ENCODE assay signal across 27 cellular contexts in the genomic region with DNA sequence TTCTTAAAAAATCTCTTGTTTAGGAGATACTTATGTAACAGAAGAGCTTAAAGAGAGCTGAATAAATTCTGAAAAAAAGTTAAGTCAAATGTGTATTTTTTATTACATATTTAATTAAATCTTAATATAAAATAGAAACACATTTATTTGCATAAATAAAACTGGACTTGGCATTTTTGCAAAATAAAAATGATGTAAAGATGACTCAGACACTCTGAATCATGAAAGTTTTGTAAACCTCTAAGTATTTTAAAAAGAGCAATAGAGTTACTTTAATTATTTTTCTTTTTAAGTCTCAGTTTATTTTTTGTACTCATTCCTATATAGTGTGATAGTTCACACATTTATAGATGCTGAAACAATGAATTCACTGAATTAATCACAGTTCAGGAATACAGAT.
A peak's percentile ranks its signal among the peaks of the same experiment; 100 is the strongest.
DNase-seq lines count a peak whose midpoint lies in the region; ATAC-seq, FAIRE-seq and TF ChIP-seq lines count a peak whose summit lies in the region.
"Had no signal": no experiment of that assay in that cellular context is flagged by ENCODE, and none has a peak within 500 bp of the region (broad histone marks: within the 10 kb centered on the region; RNA-seq: fewer than 3 reads in every experiment).

No MANE protein-coding gene starts in this region.

- no peaks in the 10 kb centered on the region for H3K36me3 ChIP-seq in SK-N-SH (replicated peaks in 1 of 2; ENCODE audit: control insufficient read depth in 1 of 2, insufficient read depth in 2 of 2, low read length in 1 of 2)
- H3K36me3 ChIP-seq: left lung, thoracic aorta had no signal

- H3K27ac ChIP-seq in SK-N-SH (ENCODE audit: low read depth in 2 of 2, low read length in 1 of 2), result no peak overlapping the region
- H3K27ac ChIP-seq: 22Rv1, dorsolateral prefrontal cortex, epithelial cell of prostate, left lung, thoracic aorta had no signal

- ATAC-seq in SK-N-SH treated with all-trans-retinoic acid at 6 μM for 48 hours (no peak), GM18520 (IDR thresholded peaks at IDR 0.05; ENCODE audit: unreplicated experiment) (no peak)
- ATAC-seq: activated naive CD8-positive, alpha-beta T cell treated with anti-CD3 and anti-CD28 coated beads, Interleukin-2, amount 50 U/mL, for 24 hours; left lung; mucosa of descending colon; stimulated activated naive B cell treated with anti-CD40 and anti-IgM and Interleukin-4, amounts not matched to agents 10 μg/mL and 1 μg/mL and 100 μg/mL, for 72 hours had no signal

- H3K9ac ChIP-seq in SK-N-SH, result no peak overlapping the region

- CTCF ChIA-PET in SK-N-SH (lab: Yijun Ruan, JAX), result no interaction called here

- no peak for TF ChIP-seq EP300 in SK-N-SH (IDR thresholded peaks at IDR 0.05; ENCODE audit: borderline replicate concordance in 1 of 2, low read depth in 1 of 2, low read length in 1 of 2)

- H3K9me2 ChIP-seq in SK-N-SH, result no peaks in the 10 kb centered on the region

- POLR2A ChIA-PET in SK-N-SH (lab: Yijun Ruan, JAX), result no interaction called here

- H3K4me2 ChIP-seq in SK-N-SH, result no peak overlapping the region

- H3K27me3 ChIP-seq in SK-N-SH (ENCODE audit: insufficient read depth), result no peaks in the 10 kb centered on the region
- H3K27me3 ChIP-seq: dorsolateral prefrontal cortex, left lung had no signal

- H3K4me3 ChIP-seq in SK-N-SH (ENCODE audit: low read depth in 2 of 2, low read length in 1 of 2) (no peak overlapping the region), cardiac fibroblast (replicated peaks in 1 of 2; ENCODE audit: low read depth in 2 of 2, low read length in 2 of 2) (no peak overlapping the region)
- H3K4me3 ChIP-seq: dorsolateral prefrontal cortex, left lung, mucosa of descending colon, thoracic aorta had no signal

- H3K4me1 ChIP-seq in SK-N-SH (ENCODE audit: control insufficient read depth in 1 of 2, insufficient read depth in 2 of 2, low read depth in 1 of 2, low read length in 1 of 2), result peaks cover 0 to 3% of the 10 kb centered on the region in 2 experiments; a peak in 1 of 4 replicates
- H3K4me1 ChIP-seq: left lung had no signal

- H3F3A ChIP-seq in SK-N-SH (replicated peaks; ENCODE audit: insufficient read depth), result no peaks in the 10 kb centered on the region

- no peaks in the 10 kb centered on the region for H3K9me3 ChIP-seq in SK-N-SH
- H3K9me3 ChIP-seq: left lung, mucosa of descending colon, thoracic aorta had no signal

- FAIRE-seq in frontal cortex (lab: Jason Lieb, UNC), result peak; percentile 66

- DNase-seq in SK-N-SH (no peak), cardiac fibroblast (ENCODE audit: low read depth in 2 of 2) (peak; percentile 11 to 46), frontal cortex (ENCODE audit: low spot score in 2 of 2) (no peak), NCI-H446 treated with DMSO at 0.1 percent for 48 hours (lab: John Stamatoyannopoulos, UW) (no peak), NCI-H226 (no peak), DMS53 treated with DMSO at 0.1 percent for 48 hours (lab: John Stamatoyannopoulos, UW; ENCODE audit: unreplicated experiment) (no peak)
- DNase-seq: activated B cell treated with CpG ODN at 0.5 μM for 24 hours; activated CD4-positive, alpha-beta memory T cell treated with anti-CD3 and anti-CD28 coated beads, Interleukin-2, amount 10 ng/mL, durations not matched to agents 7 days and 5 days; activated gamma-delta T cell; activated naive CD8-positive, alpha-beta T cell treated with anti-CD3 and anti-CD28 coated beads, Interleukin-2, amount 50 U/mL, for 24 hours; caudate nucleus; DND-41; dorsolateral prefrontal cortex; left lung; mucosa of descending colon; NCI-H1092; NCI-H2029; NCI-H2227 treated with DMSO at 0.1 percent for 48 hours; nephron progenitor cell; stimulated activated CD4-positive, alpha-beta T cell treated with anti-CD3 and anti-CD28 coated beads, Interleukin-2, amount 100 ng/mL, for 24 hours; stimulated activated naive B cell treated with anti-CD40 and anti-IgM and Interleukin-4, amounts not matched to agents 10 μg/mL and 1 μg/mL and 100 μg/mL, for 72 hours; T1000 had no signal

- no peaks in the 10 kb centered on the region for H3K79me2 ChIP-seq in SK-N-SH (ENCODE audit: insufficient read depth)

- TF ChIP-seq CTCF in SK-N-SH (IDR thresholded peaks at IDR 0.05) (no peak), cardiac fibroblast (IDR thresholded peaks at IDR 0.05; ENCODE audit: low read depth, low read length) (no peak)

- H4K20me1 ChIP-seq in SK-N-SH (ENCODE audit: insufficient read depth), result no peaks in the 10 kb centered on the region

- no peak for TF ChIP-seq RAD21 in SK-N-SH (IDR thresholded peaks at IDR 0.05; ENCODE audit: low read length)

- H2AFZ ChIP-seq in SK-N-SH (ENCODE audit: low read depth), result no peak overlapping the region

TF ChIP-seq in SK-N-SH, 30 proteins besides CTCF, POLR2A, EP300 and RAD21:
- no peak for TF ChIP-seq RCOR1 (IDR thresholded peaks at IDR 0.05; ENCODE audit: low read length)
- peak; percentile 42; the same call in 1 of the 2 replicates for TF ChIP-seq FOSL2 (IDR thresholded peaks at IDR 0.05; ENCODE audit: borderline replicate concordance, low read depth)
TF ChIP-seq in SK-N-SH: peak in this region for 1.

TF ChIP-seq in SK-N-SH treated with all-trans-retinoic acid at 6 μM for 48 hours, 23 proteins besides CTCF, POLR2A, EP300 and RAD21:
- TF ChIP-seq ZC3H10 (CRISPR knock-in tag; IDR thresholded peaks at IDR 0.05) (no peak), ZNF565 (CRISPR knock-in tag; conservative IDR thresholded peaks at IDR 0.05; ENCODE audit: low read depth) (no peak), ESRRG (CRISPR knock-in tag; IDR thresholded peaks at IDR 0.05) (no peak), OSR1 (CRISPR knock-in tag; IDR thresholded peaks at IDR 0.05) (no peak), BACH2 (CRISPR knock-in tag; IDR thresholded peaks at IDR 0.05; ENCODE audit: borderline replicate concordance) (no peak), ZFP3 (CRISPR knock-in tag; IDR thresholded peaks at IDR 0.05) (no peak), ZFP30 (CRISPR knock-in tag; IDR thresholded peaks at IDR 0.05) (no peak)
- TF ChIP-seq, protein P1, sequence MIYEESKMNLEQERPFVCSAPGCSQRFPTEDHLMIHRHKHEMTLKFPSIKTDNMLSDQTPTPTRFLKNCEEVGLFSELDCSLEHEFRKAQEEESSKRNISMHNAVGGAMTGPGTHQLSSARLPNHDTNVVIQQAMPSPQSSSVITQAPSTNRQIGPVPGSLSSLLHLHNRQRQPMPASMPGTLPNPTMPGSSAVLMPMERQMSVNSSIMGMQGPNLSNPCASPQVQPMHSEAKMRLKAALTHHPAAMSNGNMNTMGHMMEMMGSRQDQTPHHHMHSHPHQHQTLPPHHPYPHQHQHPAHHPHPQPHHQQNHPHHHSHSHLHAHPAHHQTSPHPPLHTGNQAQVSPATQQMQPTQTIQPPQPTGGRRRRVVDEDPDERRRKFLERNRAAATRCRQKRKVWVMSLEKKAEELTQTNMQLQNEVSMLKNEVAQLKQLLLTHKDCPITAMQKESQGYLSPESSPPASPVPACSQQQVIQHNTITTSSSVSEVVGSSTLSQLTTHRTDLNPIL (CRISPR knock-in tag; IDR thresholded peaks at IDR 0.05; ENCODE audit: low read depth), result no peak
- TF ChIP-seq, protein P2, sequence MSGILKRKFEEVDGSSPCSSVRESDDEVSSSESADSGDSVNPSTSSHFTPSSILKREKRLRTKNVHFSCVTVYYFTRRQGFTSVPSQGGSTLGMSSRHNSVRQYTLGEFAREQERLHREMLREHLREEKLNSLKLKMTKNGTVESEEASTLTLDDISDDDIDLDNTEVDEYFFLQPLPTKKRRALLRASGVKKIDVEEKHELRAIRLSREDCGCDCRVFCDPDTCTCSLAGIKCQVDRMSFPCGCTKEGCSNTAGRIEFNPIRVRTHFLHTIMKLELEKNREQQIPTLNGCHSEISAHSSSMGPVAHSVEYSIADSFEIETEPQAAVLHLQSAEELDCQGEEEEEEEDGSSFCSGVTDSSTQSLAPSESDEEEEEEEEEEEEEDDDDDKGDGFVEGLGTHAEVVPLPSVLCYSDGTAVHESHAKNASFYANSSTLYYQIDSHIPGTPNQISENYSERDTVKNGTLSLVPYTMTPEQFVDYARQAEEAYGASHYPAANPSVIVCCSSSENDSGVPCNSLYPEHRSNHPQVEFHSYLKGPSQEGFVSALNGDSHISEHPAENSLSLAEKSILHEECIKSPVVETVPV (CRISPR knock-in tag; IDR thresholded peaks at IDR 0.05), result no peak
- TF ChIP-seq, protein P3, sequence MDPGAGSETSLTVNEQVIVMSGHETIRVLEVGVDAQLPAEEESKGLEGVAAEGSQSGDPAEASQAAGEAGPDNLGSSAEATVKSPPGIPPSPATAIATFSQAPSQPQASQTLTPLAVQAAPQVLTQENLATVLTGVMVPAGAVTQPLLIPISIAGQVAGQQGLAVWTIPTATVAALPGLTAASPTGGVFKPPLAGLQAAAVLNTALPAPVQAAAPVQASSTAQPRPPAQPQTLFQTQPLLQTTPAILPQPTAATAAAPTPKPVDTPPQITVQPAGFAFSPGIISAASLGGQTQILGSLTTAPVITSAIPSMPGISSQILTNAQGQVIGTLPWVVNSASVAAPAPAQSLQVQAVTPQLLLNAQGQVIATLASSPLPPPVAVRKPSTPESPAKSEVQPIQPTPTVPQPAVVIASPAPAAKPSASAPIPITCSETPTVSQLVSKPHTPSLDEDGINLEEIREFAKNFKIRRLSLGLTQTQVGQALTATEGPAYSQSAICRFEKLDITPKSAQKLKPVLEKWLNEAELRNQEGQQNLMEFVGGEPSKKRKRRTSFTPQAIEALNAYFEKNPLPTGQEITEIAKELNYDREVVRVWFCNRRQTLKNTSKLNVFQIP (CRISPR knock-in tag; IDR thresholded peaks at IDR 0.05; ENCODE audit: borderline replicate concordance, low read depth), result no peak
- TF ChIP-seq, protein P4, sequence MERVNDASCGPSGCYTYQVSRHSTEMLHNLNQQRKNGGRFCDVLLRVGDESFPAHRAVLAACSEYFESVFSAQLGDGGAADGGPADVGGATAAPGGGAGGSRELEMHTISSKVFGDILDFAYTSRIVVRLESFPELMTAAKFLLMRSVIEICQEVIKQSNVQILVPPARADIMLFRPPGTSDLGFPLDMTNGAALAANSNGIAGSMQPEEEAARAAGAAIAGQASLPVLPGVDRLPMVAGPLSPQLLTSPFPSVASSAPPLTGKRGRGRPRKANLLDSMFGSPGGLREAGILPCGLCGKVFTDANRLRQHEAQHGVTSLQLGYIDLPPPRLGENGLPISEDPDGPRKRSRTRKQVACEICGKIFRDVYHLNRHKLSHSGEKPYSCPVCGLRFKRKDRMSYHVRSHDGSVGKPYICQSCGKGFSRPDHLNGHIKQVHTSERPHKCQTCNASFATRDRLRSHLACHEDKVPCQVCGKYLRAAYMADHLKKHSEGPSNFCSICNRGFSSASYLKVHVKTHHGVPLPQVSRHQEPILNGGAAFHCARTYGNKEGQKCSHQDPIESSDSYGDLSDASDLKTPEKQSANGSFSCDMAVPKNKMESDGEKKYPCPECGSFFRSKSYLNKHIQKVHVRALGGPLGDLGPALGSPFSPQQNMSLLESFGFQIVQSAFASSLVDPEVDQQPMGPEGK (CRISPR knock-in tag; IDR thresholded peaks at IDR 0.05; ENCODE audit: borderline replicate concordance), result no peak
TF ChIP-seq in SK-N-SH treated with all-trans-retinoic acid at 6 μM for 48 hours: peak in this region for 0.

Comparison
In these comparisons a context has a peak if more than half of its experiments do, and no peak if none do; other contexts are left out.
1. DNase-seq: peak in cardiac fibroblast (2 of 2); none in SK-N-SH (single experiment), frontal cortex (0 of 2), NCI-H446 treated with DMSO at 0.1 percent for 48 hours (single experiment), NCI-H226 (single experiment) and DMS53 treated with DMSO at 0.1 percent for 48 hours (single experiment).